Comparison of ENCODE assay signal across 29 cellular contexts in the genomic region with DNA sequence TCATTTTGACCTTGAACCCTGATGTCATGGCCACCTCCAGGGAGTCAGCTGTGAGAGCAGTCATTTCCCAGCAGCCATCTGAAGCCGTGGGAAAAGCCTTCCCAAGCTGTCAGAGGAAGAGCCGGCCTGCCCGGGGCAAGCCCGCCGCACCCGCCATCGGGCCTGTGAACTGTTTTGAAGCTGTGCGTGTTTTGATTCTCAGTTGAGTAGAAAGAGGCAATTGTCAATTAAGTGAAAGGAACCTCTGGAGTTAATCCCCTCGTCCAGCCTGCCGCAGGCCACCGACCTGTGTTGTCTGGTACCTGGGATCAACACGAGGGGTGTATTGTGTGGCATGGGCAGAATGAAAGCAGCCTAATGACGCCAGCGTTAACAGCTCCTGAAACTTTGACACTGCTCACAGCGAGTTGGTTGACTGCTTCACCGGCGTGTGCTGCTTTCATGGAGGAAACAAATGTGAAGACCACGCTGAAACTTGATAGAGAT.
"Had no signal": no experiment of that assay in that cellular context is flagged by ENCODE, and none has a peak within 500 bp of the region (broad histone marks: within the 10 kb centered on the region; RNA-seq: fewer than 3 reads in every experiment).

No MANE protein-coding gene starts in this region.

- ATAC-seq: activated T-helper 17 cell treated with anti-CD3 and anti-CD28 coated beads, Interleukin-2, amount 50 U/mL, for 72 hours; Panc1 had no signal

- H3K36me3 ChIP-seq: brain microvascular endothelial cell, cardiac muscle cell, MG63 had no signal

- H3K27me3 Mint-ChIP-seq: activated naive CD8-positive, alpha-beta T cell; activated T-helper 17 cell treated with anti-CD3 and anti-CD28 coated beads, Interleukin-2, amount 50 U/mL, for 72 hours had no signal

- H3K4me3 ChIP-seq: cardiac muscle cell, MG63, SJSA1 had no signal

- DNase-seq: activated CD4-positive, alpha-beta T cell treated with anti-CD3 and anti-CD28 coated beads for 48 hours; activated CD4-positive, alpha-beta T cell treated with anti-CD3 and anti-CD28 coated beads, Interleukin-2, amount 50 U/mL, for 4 hours; activated CD4-positive, CD25-positive, alpha-beta regulatory T cell treated with anti-CD3 and anti-CD28 coated beads, Interleukin-2, amount 50 U/mL, for 72 hours; activated gamma-delta T cell; activated naive CD4-positive, alpha-beta T cell treated with anti-CD3 and anti-CD28 coated beads for 36 hours; activated T-cell treated with anti-CD3 and anti-CD28 coated beads for 4 hours; activated T-cell treated with anti-CD3 and anti-CD28 coated beads, Interleukin-2, amount 50 U/mL, for 48 hours; amygdala; brain microvascular endothelial cell; MG63; MV-4-11; NCI-H1092 treated with DMSO at 0.1 percent for 48 hours; NCI-H1417 treated with DMSO at 0.1 percent for 48 hours; NCI-H1694; NCI-H2029; NCI-H2107; NCI-H345; NCI-H510A; NCI-H526 treated with DMSO at 0.1 percent for 48 hours; NCI-H82; OCI-M1; Right ventricle myocardium superior had no signal

- H3K4me1 Mint-ChIP-seq: activated T-helper 17 cell treated with anti-CD3 and anti-CD28 coated beads, Interleukin-2, amount 50 U/mL, for 72 hours had no signal

- H3K36me3 Mint-ChIP-seq: activated naive CD8-positive, alpha-beta T cell had no signal

- H3K9me3 ChIP-seq: MG63, SJSA1 had no signal

- H3K4me3 Mint-ChIP-seq: activated naive CD4-positive, alpha-beta T cell treated with anti-CD3 and anti-CD28 coated beads for 36 hours; activated naive CD8-positive, alpha-beta T cell; activated T-helper 17 cell treated with anti-CD3 and anti-CD28 coated beads, Interleukin-2, amount 50 U/mL, for 72 hours; T-helper 1 cell treated with Interleukin-12 subunit alpha and Interleukin-12 subunit beta and Interleukin-4 antibody, amounts not matched to agents 30 μg/mL and 1 μg/mL, for 36 hours had no signal

- H3K27me3 ChIP-seq: brain microvascular endothelial cell, cardiac muscle cell, MG63, SJSA1 had no signal

- H3K27ac ChIP-seq: brain microvascular endothelial cell, cardiac muscle cell, RWPE1, SJSA1 had no signal

- H3K9me3 Mint-ChIP-seq: activated naive CD4-positive, alpha-beta T cell treated with anti-CD3 and anti-CD28 coated beads for 36 hours; activated T-helper 17 cell treated with anti-CD3 and anti-CD28 coated beads, Interleukin-2, amount 50 U/mL, for 72 hours; T-helper 1 cell treated with Interleukin-12 subunit alpha and Interleukin-12 subunit beta and Interleukin-4 antibody, amounts not matched to agents 30 μg/mL and 1 μg/mL, for 36 hours had no signal

- H3K27ac Mint-ChIP-seq: activated naive CD4-positive, alpha-beta T cell treated with anti-CD3 and anti-CD28 coated beads for 36 hours; activated naive CD8-positive, alpha-beta T cell; activated T-helper 17 cell treated with anti-CD3 and anti-CD28 coated beads, Interleukin-2, amount 50 U/mL, for 72 hours; T-helper 1 cell treated with Interleukin-12 subunit alpha and Interleukin-12 subunit beta and Interleukin-4 antibody, amounts not matched to agents 30 μg/mL and 1 μg/mL, for 36 hours had no signal
